In the genomic region with DNA sequence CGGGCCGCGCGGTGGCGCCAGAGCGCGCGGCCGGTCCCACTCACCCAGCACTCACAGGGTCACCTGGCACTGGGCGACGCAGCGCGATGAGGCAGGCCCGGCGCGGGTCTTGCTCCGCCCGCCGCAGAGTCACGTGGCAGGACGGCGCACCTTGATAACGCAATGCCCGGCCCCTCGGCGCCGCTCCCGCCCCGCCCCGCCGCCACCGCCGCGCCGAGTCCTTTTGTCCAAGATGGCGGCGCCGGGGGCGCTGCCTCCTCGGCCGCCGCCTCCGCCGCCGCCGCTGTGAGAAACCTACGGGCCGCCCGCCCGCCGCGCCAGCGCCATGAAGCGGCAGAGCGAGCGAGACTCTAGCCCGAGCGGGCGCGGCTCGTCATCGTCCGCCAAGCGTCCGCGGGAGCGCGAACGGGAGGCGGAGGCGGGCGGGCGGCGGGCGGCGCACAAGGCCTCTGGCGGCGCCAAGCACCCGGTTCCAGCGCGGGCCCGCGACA, we compare ENCODE assay signal across 8 cellular contexts. TPM values are rescaled to one million over a fixed set of nuclear protein-coding genes. Genes with fewer than 3 reads are reported as not detected.
A peak's percentile ranks its signal among the peaks of the same experiment; 100 is the strongest.
DNase-seq lines count a peak whose midpoint lies in the region; TF ChIP-seq lines count a peak whose summit lies in the region.

A gene with protein sequence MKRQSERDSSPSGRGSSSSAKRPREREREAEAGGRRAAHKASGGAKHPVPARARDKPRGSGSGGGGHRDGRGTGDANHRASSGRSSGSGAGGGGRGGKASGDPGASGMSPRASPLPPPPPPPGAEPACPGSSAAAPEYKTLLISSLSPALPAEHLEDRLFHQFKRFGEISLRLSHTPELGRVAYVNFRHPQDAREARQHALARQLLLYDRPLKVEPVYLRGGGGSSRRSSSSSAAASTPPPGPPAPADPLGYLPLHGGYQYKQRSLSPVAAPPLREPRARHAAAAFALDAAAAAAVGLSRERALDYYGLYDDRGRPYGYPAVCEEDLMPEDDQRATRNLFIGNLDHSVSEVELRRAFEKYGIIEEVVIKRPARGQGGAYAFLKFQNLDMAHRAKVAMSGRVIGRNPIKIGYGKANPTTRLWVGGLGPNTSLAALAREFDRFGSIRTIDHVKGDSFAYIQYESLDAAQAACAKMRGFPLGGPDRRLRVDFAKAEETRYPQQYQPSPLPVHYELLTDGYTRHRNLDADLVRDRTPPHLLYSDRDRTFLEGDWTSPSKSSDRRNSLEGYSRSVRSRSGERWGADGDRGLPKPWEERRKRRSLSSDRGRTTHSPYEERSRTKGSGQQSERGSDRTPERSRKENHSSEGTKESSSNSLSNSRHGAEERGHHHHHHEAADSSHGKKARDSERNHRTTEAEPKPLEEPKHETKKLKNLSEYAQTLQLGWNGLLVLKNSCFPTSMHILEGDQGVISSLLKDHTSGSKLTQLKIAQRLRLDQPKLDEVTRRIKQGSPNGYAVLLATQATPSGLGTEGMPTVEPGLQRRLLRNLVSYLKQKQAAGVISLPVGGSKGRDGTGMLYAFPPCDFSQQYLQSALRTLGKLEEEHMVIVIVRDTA (plus strand): TSS at position 211 of the 491 bp plus-strand sequence. CDS start 115 bp downstream, at position 326.

- peak within 1 kb of the TSS; percentile 78 for H4K8ac ChIP-seq in neuronal stem cell (ENCODE audit: low read depth, low read length)

- in situ Hi-C loops in HAP-1 (cut with MboI; ENCODE audit: low sequenced_read_pairs) = no loop called here

- peak within 1 kb of the TSS; percentile 91 for H3K14ac ChIP-seq in neuronal stem cell (ENCODE audit: low read length)

- peak within 1 kb of the TSS; percentile 58 for H2BK5ac ChIP-seq in neuronal stem cell (ENCODE audit: low read length)

- H4K91ac ChIP-seq in neuronal stem cell (ENCODE audit: low read depth, low read length, poor library complexity) = peak within 1 kb of the TSS; percentile 59

- no peaks in the 10 kb centered on the region for H3K9me2 ChIP-seq in MM.1S (replicated peaks; ENCODE audit: insufficient read depth, low read length)

- peak; percentile 84 for TF ChIP-seq CTCF in MM.1S (IDR thresholded peaks at IDR 0.05; ENCODE audit: low read length)

- H3K4me3 ChIP-seq in HAP-1 = peak within 1 kb of the TSS; percentile 35
- peak within 1 kb of the TSS; percentile 88 for H3K4me3 ChIP-seq in MM.1S (ENCODE audit: low read length)
- H3K4me3 ChIP-seq in SJCRH30 = peak within 1 kb of the TSS; percentile 76
- peak within 1 kb of the TSS; percentile 67 to 93 for H3K4me3 ChIP-seq in neuronal stem cell (ENCODE audit: low read length in 2 of 2)

- H3K79me2 ChIP-seq in MM.1S (ENCODE audit: low read length) = peaks cover 76% of the 10 kb centered on the region

- peak within 1 kb of the TSS; percentile 96 for H3K4me2 ChIP-seq in MM.1S (ENCODE audit: low read depth, low read length)
- H3K4me2 ChIP-seq in neuronal stem cell (ENCODE audit: insufficient read depth, low read length, poor library complexity, severe bottlenecking) = peak within 1 kb of the TSS; percentile 70

- peak within 1 kb of the TSS; percentile 95 for H3K18ac ChIP-seq in neuronal stem cell (ENCODE audit: low read length)

- H2BK120ac ChIP-seq in neuronal stem cell (ENCODE audit: low read depth, low read length) = no peak within 1 kb of the TSS

- H3K4me1 ChIP-seq in HAP-1 (peaks cover 14% of the 10 kb centered on the region), MM.1S (ENCODE audit: low read length) (peaks cover 44% of the 10 kb centered on the region), SJCRH30 (peaks cover 8% of the 10 kb centered on the region), neuronal stem cell (ENCODE audit: control insufficient read depth in 2 of 2, insufficient read depth in 1 of 2, low read depth in 1 of 2, low read length in 2 of 2) (peaks cover 15 to 28% of the 10 kb centered on the region in 2 donors)

- peaks cover 40% of the 10 kb centered on the region for H3F3A ChIP-seq in MM.1S (ENCODE audit: insufficient read depth, low read length)

- H3K27ac ChIP-seq in MM.1S (ENCODE audit: low read length) (peak within 1 kb of the TSS; percentile 54; the same call in 1 of the 2 replicates), SJCRH30 (peak within 1 kb of the TSS; percentile 41; the same call in 1 of the 2 replicates), neuronal stem cell (replicated peaks; ENCODE audit: low read length) (peak within 1 kb of the TSS; percentile 56), substantia nigra (ENCODE audit: low read depth, low read length, poor library complexity, severe bottlenecking) (peak within 1 kb of the TSS; percentile 76)

- H3K36me3 ChIP-seq in HAP-1 (replicated peaks) (peaks cover 85% of the 10 kb centered on the region), MM.1S (replicated peaks; ENCODE audit: insufficient read depth, low read length) (peaks cover 14% of the 10 kb centered on the region), SJCRH30 (peaks cover 55% of the 10 kb centered on the region), neuronal stem cell (replicated peaks in 1 of 2; ENCODE audit: control insufficient read depth in 2 of 2, insufficient read depth in 2 of 2, low read length in 2 of 2) (peaks cover 67 to 90% of the 10 kb centered on the region in 2 donors)

- H3K27me3 ChIP-seq in HAP-1 (ENCODE audit: low read depth) (no peaks in the 10 kb centered on the region), MM.1S (replicated peaks; ENCODE audit: insufficient read depth, low read length) (no peaks in the 10 kb centered on the region), SJCRH30 (no peaks in the 10 kb centered on the region), neuronal stem cell (ENCODE audit: control insufficient read depth in 3 of 3, insufficient read depth in 3 of 3, low read depth in 1 of 3, low read length in 3 of 3) (no peaks in the 10 kb centered on the region)

- H4K20me1 ChIP-seq in MM.1S (ENCODE audit: insufficient read depth, low read length) = 0 out of 2 replicates have a peak, but pooled peaks cover 8% of the 10 kb centered on the region

- H2AK5ac ChIP-seq in neuronal stem cell (ENCODE audit: low read depth, low read length) = peak within 1 kb of the TSS; percentile 95

- DNase-seq in GDM1 (lab: John Stamatoyannopoulos, UW) (peak; percentile 96), HAP-1 (ENCODE audit: low spot score in 2 of 2) (peak; percentile 87 to 97), MM.1S (peak; percentile 97), SJCRH30 (peak; percentile 96 to 98), foreskin melanocyte (peak; percentile 90), neuronal stem cell (ENCODE audit: low spot score) (peak; percentile 95), substantia nigra (lab: John Stamatoyannopoulos, UW) (peak; percentile 77 to 99 (median 94))
- DNase-seq in activated naive CD4-positive, alpha-beta T cell (lab: John Stamatoyannopoulos, UW) = peak; percentile 93 to 97 (median 94)

- peak within 1 kb of the TSS; percentile 92 for H3K23ac ChIP-seq in neuronal stem cell (ENCODE audit: low read depth, low read length, poor library complexity)

- H2BK12ac ChIP-seq in neuronal stem cell (ENCODE audit: low read length) = peak within 1 kb of the TSS; percentile 4

- H3K79me1 ChIP-seq in neuronal stem cell (ENCODE audit: low read depth, low read length) = peaks cover 19% of the 10 kb centered on the region

- H2BK15ac ChIP-seq in neuronal stem cell (ENCODE audit: low read length) = no peak within 1 kb of the TSS

- H2AFZ ChIP-seq in MM.1S (ENCODE audit: low read length) (peak within 1 kb of the TSS; percentile 41), neuronal stem cell (ENCODE audit: low read length) (peak within 1 kb of the TSS; percentile 90)

- H3K9ac ChIP-seq in MM.1S (ENCODE audit: low read length) (peak within 1 kb of the TSS; percentile 87), neuronal stem cell (ENCODE audit: low read depth, low read length, poor library complexity) (peak within 1 kb of the TSS; percentile 95)

- H3K9me3 ChIP-seq in HAP-1 = peaks cover 6% of the 10 kb centered on the region; the same call in 1 of the 2 replicates
- H3K9me3 ChIP-seq in MM.1S (replicated peaks; ENCODE audit: insufficient read depth, low read length) = no peaks in the 10 kb centered on the region
- H3K9me3 ChIP-seq in SJCRH30 (replicated peaks) = no peaks in the 10 kb centered on the region
- peaks cover 15 to 25% of the 10 kb centered on the region in 2 donors for H3K9me3 ChIP-seq in neuronal stem cell (replicated peaks in 1 of 2; ENCODE audit: control insufficient read depth in 2 of 2, insufficient read depth in 1 of 2, low read depth in 1 of 2, low read length in 2 of 2)

- WGBS in neuronal stem cell (ENCODE audit: extremely low coverage in 2 of 2, insufficient read length in 2 of 2, insufficient replicate concordance in 1 of 2), 2 donors = no CpG with 5 or more reads among the region's 83 CpGs

- peak within 1 kb of the TSS; percentile 61 for H3K4ac ChIP-seq in neuronal stem cell (ENCODE audit: low read length)

RNA-seq across cellular contexts. Expression of the gene that starts here (rescaled TPM):
- total RNA-seq in SJCRH30 (2014; rRNA removed; shearing (Covaris generic)) = 32.9 and 33.6 TPM in 2 replicates
- 44.8 TPM for polyA plus RNA-seq in neuronal stem cell (2013, experiment 1 of 2)
- polyA plus RNA-seq in neuronal stem cell (2013, experiment 2 of 2) = 45.4 TPM

Comparison
In these comparisons a context has a peak if more than half of its experiments do, and no peak if none do; other contexts are left out.
1. Peak in every context shown above with its lines: DNase-seq, H3K4me3 ChIP-seq and H3K27ac ChIP-seq.
2. H3K4me3 ChIP-seq: peak in every context shown above with its lines; median percentile 88 in MM.1S; 80 in neuronal stem cell; 76 in SJCRH30; 35 in HAP-1.